Comparison of ENCODE assay signal across 8 cellular contexts in the genomic region with DNA sequence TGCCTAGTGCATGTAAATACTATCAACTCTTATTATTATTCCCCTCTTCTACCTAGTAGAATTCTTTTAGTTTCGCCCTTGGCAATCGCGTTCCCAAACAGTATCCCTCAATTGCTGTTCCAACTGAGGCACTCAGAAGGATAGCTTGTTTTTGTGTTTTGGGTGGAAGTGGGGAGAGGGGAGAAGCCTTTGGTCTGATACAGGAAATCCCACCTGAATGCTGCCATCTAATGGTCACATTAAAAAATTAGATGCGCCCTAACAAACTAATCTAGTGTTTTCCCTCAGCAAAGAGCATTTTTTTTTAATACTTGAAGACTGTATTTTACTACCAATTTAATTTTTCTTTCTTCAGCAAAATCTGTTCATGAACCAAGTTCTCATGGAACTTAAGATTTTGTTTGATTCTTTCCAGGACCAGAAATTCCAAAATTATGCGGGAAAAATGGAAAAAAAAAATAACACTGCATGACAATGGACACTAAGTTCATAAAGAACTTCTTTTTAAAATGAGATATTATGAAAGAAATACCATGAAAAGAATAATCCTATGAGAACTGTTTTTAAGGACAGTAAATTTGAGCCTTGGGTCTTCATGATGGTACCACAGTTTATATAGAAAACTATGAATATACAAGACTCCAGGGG. TPM values are rescaled to one million over a fixed set of nuclear protein-coding genes. Genes with fewer than 3 reads are reported as not detected.
A peak's percentile ranks its signal among the peaks of the same experiment; 100 is the strongest.
DNase-seq lines count a peak whose midpoint lies in the region; ATAC-seq and TF ChIP-seq lines count a peak whose summit lies in the region.

No MANE protein-coding gene starts in this region.

- ATAC-seq in Panc1, result no peak
- ATAC-seq in gastrocnemius medialis, result peak in 1 of 2 donors; percentile 56

- H3K27ac ChIP-seq in GM23248, result no peak overlapping the region
- no peak overlapping the region for H3K27ac ChIP-seq in Panc1 (ENCODE audit: low read length)
- no peak overlapping the region for H3K27ac ChIP-seq in gastrocnemius medialis

- no peaks in the 10 kb centered on the region for H3K79me2 ChIP-seq in GM23248 (ENCODE audit: insufficient read depth)

- H3F3A ChIP-seq in GM23248 (ENCODE audit: insufficient read depth), result no peaks in the 10 kb centered on the region

- in situ Hi-C loops in GM23248 (cut with MboI), result no loop called here
- in situ Hi-C loops in Panc1 (cut with HindIII; ENCODE audit: low pct_unique_long_range_greater_than_20kb, low sequenced_read_pairs), result no loop called here
- in situ Hi-C loops in gastrocnemius medialis (cut with MboI; ENCODE audit: low sequenced_read_pairs in 4 of 4), result no loop called here

- H2AFZ ChIP-seq in GM23248, result no peak overlapping the region

- no TSS peak for BruUV-seq in Panc1 (replicated peaks; lab: Mats Ljungman, UMichigan)

- H3K9me3 ChIP-seq in GM23248 (ENCODE audit: low read depth), result no peaks in the 10 kb centered on the region
- H3K9me3 ChIP-seq in Panc1 (ENCODE audit: control insufficient read depth, insufficient read depth, low read depth, low read length), result no peaks in the 10 kb centered on the region
- H3K9me3 ChIP-seq in gastrocnemius medialis, result no peaks in the 10 kb centered on the region

- no peak overlapping the region for H3K4me2 ChIP-seq in GM23248 (ENCODE audit: unreplicated experiment)

- H3K4me1 ChIP-seq in GM23248 (ENCODE audit: insufficient read depth) (no peaks in the 10 kb centered on the region), Panc1 (ENCODE audit: control insufficient read depth, insufficient read depth, low read length) (no peaks in the 10 kb centered on the region), gastrocnemius medialis (no peaks in the 10 kb centered on the region)

- TF ChIP-seq CTCF in Panc1 (IDR thresholded peaks at IDR 0.05) (peak; percentile 52), gastrocnemius medialis (IDR thresholded peaks at IDR 0.05 in 4 of 5, conservative IDR thresholded peaks at IDR 0.05 in 1 of 5) (peak in 4 of 5 experiments; percentile 26 to 59 (median 38))

- H3K4me3 ChIP-seq in GM23248, result no peak overlapping the region
- no peak overlapping the region for H3K4me3 ChIP-seq in Panc1 (ENCODE audit: low read depth in 2 of 2, low read length in 2 of 2)
- no peak overlapping the region for H3K4me3 ChIP-seq in gastrocnemius medialis

- WGBS in GM23248 (ENCODE audit: low coverage in 1 of 2, low lambda C conversion rate in 2 of 2, missing lambda C conversion rate in 2 of 2), 2 experiments, result 35 to 44% methylated on average over 5 of the region's 5 CpGs

- H3K9ac ChIP-seq in GM23248, result no peak overlapping the region

- no peaks in the 10 kb centered on the region for H3K36me3 ChIP-seq in GM23248 (ENCODE audit: low read depth)
- no peaks in the 10 kb centered on the region for H3K36me3 ChIP-seq in Panc1 (ENCODE audit: control insufficient read depth, insufficient read depth, low read length)
- H3K36me3 ChIP-seq in gastrocnemius medialis, result no peaks in the 10 kb centered on the region

- intact Hi-C loops in Panc1 (cut with micrococcal nuclease; ENCODE audit: unreplicated experiment), result loop anchor here (5.0 kb wide), 1 partner anchor 80 kb away; no protein-coding TSS in a partner anchor
- intact Hi-C loops in gastrocnemius medialis (cut with DNase I; ENCODE audit: low total_unique reads), result loop anchor here (1.0 to 5.0 kb wide), 2 partner anchors 82 to 315 kb away; no protein-coding TSS in a partner anchor

- DNase-seq in Ammon's horn (ENCODE audit: low spot score) (peak; percentile 64), GM23248 (peak; percentile 41), Panc1 (ENCODE audit: low read depth, low spot score) (no peak), fibroblast of peridontal ligament (ENCODE audit: extremely low read depth) (peak; percentile 58), gastrocnemius medialis (no peak), SIG-M5 (lab: John Stamatoyannopoulos, UW) (no peak), SIG-M5 treated with dmso at 0.1 percent for 504 hours (lab: John Stamatoyannopoulos, UW; ENCODE audit: unreplicated experiment) (no peak)
- DNase-seq in stimulated activated CD4-positive, alpha-beta T cell treated with anti-CD3 and anti-CD28 coated beads, Interleukin-2, amount 100 ng/mL, for 24 hours, result no peak

- CTCF ChIA-PET in Panc1 (lab: Charles Lee), result no interaction called here

- TF ChIP-seq POLR2A in gastrocnemius medialis (IDR thresholded peaks at IDR 0.05), result no peak

- H3K9me2 ChIP-seq in GM23248 (ENCODE audit: insufficient read depth), result no peaks in the 10 kb centered on the region

- POLR2A ChIA-PET in Panc1 (lab: Charles Lee), result no interaction called here

- H3K27me3 ChIP-seq in GM23248 (replicated peaks; ENCODE audit: insufficient read depth), result no peaks in the 10 kb centered on the region
- no peaks in the 10 kb centered on the region for H3K27me3 ChIP-seq in Panc1 (ENCODE audit: control insufficient read depth, insufficient read depth, low read length)
- no peaks in the 10 kb centered on the region for H3K27me3 ChIP-seq in gastrocnemius medialis

- no peaks in the 10 kb centered on the region for H4K20me1 ChIP-seq in GM23248 (ENCODE audit: insufficient read depth)

RNA-seq across cellular contexts. Expression of gene GLDC, which starts 22.2 kb away (rescaled TPM):
- total RNA-seq in GM23248 (2014; rRNA removed; shearing (Covaris generic)), result 0.11 TPM in 1 of 2 replicates, not detected in the other
- polyA plus RNA-seq in GM23248 (2016; fragmentation: Nextera tagmentation; extraction: Ambion mirVana), result 0.35 and 0.48 TPM in 2 replicates
- total RNA-seq in Panc1 (2021; ENCODE audit: unreplicated experiment), result 4.0 TPM
- 5.8 TPM for polyA plus RNA-seq in Panc1 (2012; ENCODE audit: insufficient read length)
- total RNA-seq in gastrocnemius medialis, result under 1 TPM; 0.31 to 1.00 (median 0.47) TPM

Comparison
In these comparisons a context has a peak if more than half of its experiments do, and no peak if none do; other contexts are left out.
1. DNase-seq: peak in Ammon's horn (single experiment), GM23248 (single experiment) and fibroblast of peridontal ligament (single experiment); none in Panc1 (single experiment), gastrocnemius medialis (0 of 2), SIG-M5 (single experiment), stimulated activated CD4-positive, alpha-beta T cell treated with anti-CD3 and anti-CD28 coated beads, Interleukin-2, amount 100 ng/mL, for 24 hours (0 of 2) and SIG-M5 treated with dmso at 0.1 percent for 504 hours (single experiment).